1 cellular context compared by ENCODE assay signal in the genomic region with DNA sequence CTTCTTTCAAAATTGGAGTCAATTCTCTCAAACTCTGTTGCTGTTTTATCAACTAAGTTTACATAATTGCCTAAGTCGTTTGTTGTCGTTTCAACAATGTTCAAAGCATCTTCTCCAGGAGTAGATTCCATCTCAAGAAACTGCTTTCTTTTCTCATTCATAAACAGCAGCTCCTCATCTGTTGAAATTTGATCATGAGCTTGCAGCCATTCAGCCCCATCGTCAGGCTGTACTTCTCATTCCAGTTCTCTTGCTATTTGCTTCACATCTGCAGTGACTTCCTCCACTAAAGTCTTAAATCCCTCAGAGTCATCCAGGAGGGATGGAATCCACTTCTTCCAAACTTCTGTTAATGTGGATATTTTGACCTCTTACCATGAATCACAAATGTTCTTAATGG.
TF ChIP-seq lines count a peak whose summit lies in the region.

No MANE protein-coding gene starts in this region.

TF ChIP-seq in GM23338, 12 proteins besides CTCF, POLR2A, EP300 and RAD21 (continued from another document):
- TF ChIP-seq, protein P1, sequence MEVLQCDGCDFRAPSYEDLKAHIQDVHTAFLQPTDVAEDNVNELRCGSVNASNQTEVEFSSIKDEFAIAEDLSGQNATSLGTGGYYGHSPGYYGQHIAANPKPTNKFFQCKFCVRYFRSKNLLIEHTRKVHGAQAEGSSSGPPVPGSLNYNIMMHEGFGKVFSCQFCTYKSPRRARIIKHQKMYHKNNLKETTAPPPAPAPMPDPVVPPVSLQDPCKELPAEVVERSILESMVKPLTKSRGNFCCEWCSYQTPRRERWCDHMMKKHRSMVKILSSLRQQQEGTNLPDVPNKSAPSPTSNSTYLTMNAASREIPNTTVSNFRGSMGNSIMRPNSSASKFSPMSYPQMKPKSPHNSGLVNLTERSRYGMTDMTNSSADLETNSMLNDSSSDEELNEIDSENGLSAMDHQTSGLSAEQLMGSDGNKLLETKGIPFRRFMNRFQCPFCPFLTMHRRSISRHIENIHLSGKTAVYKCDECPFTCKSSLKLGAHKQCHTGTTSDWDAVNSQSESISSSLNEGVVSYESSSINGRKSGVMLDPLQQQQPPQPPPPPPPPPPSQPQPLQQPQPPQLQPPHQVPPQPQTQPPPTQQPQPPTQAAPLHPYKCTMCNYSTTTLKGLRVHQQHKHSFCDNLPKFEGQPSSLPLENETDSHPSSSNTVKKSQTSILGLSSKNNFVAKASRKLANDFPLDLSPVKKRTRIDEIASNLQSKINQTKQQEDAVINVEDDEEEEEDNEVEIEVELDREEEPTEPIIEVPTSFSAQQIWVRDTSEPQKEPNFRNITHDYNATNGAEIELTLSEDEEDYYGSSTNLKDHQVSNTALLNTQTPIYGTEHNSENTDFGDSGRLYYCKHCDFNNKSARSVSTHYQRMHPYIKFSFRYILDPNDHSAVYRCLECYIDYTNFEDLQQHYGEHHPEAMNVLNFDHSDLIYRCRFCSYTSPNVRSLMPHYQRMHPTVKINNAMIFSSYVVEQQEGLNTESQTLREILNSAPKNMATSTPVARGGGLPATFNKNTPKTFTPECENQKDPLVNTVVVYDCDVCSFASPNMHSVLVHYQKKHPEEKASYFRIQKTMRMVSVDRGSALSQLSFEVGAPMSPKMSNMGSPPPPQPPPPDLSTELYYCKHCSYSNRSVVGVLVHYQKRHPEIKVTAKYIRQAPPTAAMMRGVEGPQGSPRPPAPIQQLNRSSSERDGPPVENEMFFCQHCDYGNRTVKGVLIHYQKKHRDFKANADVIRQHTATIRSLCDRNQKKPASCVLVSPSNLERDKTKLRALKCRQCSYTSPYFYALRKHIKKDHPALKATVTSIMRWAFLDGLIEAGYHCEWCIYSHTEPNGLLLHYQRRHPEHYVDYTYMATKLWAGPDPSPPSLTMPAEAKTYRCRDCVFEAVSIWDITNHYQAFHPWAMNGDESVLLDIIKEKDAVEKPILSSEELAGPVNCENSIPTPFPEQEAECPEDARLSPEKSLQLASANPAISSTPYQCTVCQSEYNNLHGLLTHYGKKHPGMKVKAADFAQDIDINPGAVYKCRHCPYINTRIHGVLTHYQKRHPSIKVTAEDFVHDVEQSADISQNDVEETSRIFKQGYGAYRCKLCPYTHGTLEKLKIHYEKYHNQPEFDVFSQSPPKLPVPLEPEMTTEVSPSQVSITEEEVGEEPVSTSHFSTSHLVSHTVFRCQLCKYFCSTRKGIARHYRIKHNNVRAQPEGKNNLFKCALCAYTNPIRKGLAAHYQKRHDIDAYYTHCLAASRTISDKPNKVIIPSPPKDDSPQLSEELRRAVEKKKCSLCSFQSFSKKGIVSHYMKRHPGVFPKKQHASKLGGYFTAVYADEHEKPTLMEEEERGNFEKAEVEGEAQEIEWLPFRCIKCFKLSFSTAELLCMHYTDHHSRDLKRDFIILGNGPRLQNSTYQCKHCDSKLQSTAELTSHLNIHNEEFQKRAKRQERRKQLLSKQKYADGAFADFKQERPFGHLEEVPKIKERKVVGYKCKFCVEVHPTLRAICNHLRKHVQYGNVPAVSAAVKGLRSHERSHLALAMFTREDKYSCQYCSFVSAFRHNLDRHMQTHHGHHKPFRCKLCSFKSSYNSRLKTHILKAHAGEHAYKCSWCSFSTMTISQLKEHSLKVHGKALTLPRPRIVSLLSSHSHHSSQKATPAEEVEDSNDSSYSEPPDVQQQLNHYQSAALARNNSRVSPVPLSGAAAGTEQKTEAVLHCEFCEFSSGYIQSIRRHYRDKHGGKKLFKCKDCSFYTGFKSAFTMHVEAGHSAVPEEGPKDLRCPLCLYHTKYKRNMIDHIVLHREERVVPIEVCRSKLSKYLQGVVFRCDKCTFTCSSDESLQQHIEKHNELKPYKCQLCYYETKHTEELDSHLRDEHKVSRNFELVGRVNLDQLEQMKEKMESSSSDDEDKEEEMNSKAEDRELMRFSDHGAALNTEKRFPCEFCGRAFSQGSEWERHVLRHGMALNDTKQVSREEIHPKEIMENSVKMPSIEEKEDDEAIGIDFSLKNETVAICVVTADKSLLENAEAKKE (CRISPR knock-in tag; IDR thresholded peaks at IDR 0.05) = no peak
- no peak for TF ChIP-seq ZNF331 (CRISPR knock-in tag; IDR thresholded peaks at IDR 0.05; ENCODE audit: low read depth)
- no peak for TF ChIP-seq STAT1 (IDR thresholded peaks at IDR 0.05; ENCODE audit: unreplicated experiment)
